24 cellular contexts compared by ENCODE assay signal in the genomic region with DNA sequence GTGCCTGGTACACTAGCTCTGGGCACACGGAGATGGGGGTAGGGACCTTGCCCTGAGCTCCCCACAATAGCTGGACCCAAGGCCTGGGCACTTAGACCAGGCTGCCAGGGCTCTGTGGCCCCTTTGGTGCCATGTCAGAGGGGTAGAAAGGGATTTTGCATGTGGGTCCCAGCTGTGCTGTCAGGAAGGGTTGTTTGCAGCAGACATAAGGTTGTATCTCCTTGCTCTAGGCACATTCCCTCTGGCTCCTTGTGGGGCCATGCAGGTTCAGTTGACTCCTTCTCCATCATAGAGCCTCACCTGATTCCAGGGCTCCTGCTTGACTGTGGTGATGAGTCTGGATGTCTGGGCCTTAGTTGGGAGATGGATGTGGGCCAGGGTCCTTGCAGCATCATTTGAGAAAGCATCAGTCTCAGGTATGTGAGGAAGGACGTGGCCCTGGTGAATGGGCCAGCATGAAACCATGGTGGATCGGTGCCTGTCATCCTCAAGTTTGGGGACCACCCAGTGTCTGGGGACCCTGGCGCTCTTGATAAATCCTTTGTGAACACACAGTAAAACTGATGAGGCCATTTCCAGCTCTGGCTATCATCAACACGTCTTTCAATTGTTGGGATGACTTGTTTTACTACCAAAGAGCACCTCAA.
"Had no signal": no experiment of that assay in that cellular context is flagged by ENCODE, and none has a peak within 500 bp of the region (broad histone marks: within the 10 kb centered on the region; RNA-seq: fewer than 3 reads in every experiment).

No MANE protein-coding gene starts in this region.

- H3K4me1 ChIP-seq: testis, transverse colon had no signal

- H3K36me3 ChIP-seq: transverse colon had no signal

- H3K36me3 Mint-ChIP-seq: immature natural killer cell; naive thymus-derived CD8-positive, alpha-beta T cell; WTC11 had no signal

- H3K4me3 ChIP-seq: coronary artery, smooth muscle cell, testis, transverse colon had no signal

- H3K4me3 Mint-ChIP-seq: activated CD4-positive, alpha-beta memory T cell treated with anti-CD3 and anti-CD28 coated beads, Interleukin-2, amount 10 ng/mL, durations not matched to agents 7 days and 5 days; activated CD4-positive, alpha-beta T cell treated with anti-CD3 and anti-CD28 coated beads, Interleukin-2, amount 10 ng/mL, durations not matched to agents 7 days and 5 days; activated naive CD8-positive, alpha-beta T cell treated with anti-CD3 and anti-CD28 coated beads, Interleukin-2, amount 50 U/mL, for 24 hours; activated T-cell treated with anti-CD3 and anti-CD28 coated beads, Interleukin-2, amount 50 U/mL, for 4 hours; activated T-helper 17 cell treated with anti-CD3 and anti-CD28 coated beads, Interleukin-2, amount 50 U/mL, for 72 hours; immature natural killer cell; naive thymus-derived CD8-positive, alpha-beta T cell; neural crest cell; WTC11 had no signal

- H3K9me3 Mint-ChIP-seq: activated CD4-positive, alpha-beta T cell treated with anti-CD3 and anti-CD28 coated beads, Interleukin-2, amount 10 ng/mL, durations not matched to agents 7 days and 5 days; activated naive CD8-positive, alpha-beta T cell treated with anti-CD3 and anti-CD28 coated beads, Interleukin-2, amount 50 U/mL, for 24 hours; activated T-cell treated with anti-CD3 and anti-CD28 coated beads, Interleukin-2, amount 50 U/mL, for 4 hours; activated T-helper 17 cell treated with anti-CD3 and anti-CD28 coated beads, Interleukin-2, amount 50 U/mL, for 72 hours; naive thymus-derived CD8-positive, alpha-beta T cell; neural crest cell had no signal

- H3K27me3 ChIP-seq: testis, transverse colon had no signal

- H3K27ac ChIP-seq: coronary artery, testis, transverse colon had no signal

- H3K4me1 Mint-ChIP-seq: activated CD4-positive, alpha-beta memory T cell treated with anti-CD3 and anti-CD28 coated beads, Interleukin-2, amount 10 ng/mL, durations not matched to agents 7 days and 5 days; activated CD4-positive, alpha-beta T cell treated with anti-CD3 and anti-CD28 coated beads, Interleukin-2, amount 10 ng/mL, durations not matched to agents 7 days and 5 days; activated naive CD8-positive, alpha-beta T cell treated with anti-CD3 and anti-CD28 coated beads, Interleukin-2, amount 50 U/mL, for 24 hours; activated T-helper 17 cell treated with anti-CD3 and anti-CD28 coated beads, Interleukin-2, amount 50 U/mL, for 72 hours; immature natural killer cell; neural crest cell; WTC11 had no signal

- H3K27ac Mint-ChIP-seq: activated CD4-positive, alpha-beta memory T cell treated with anti-CD3 and anti-CD28 coated beads, Interleukin-2, amount 10 ng/mL, durations not matched to agents 7 days and 5 days; activated CD4-positive, alpha-beta T cell treated with anti-CD3 and anti-CD28 coated beads, Interleukin-2, amount 10 ng/mL, durations not matched to agents 7 days and 5 days; activated naive CD8-positive, alpha-beta T cell treated with anti-CD3 and anti-CD28 coated beads, Interleukin-2, amount 50 U/mL, for 24 hours; activated T-helper 17 cell treated with anti-CD3 and anti-CD28 coated beads, Interleukin-2, amount 50 U/mL, for 72 hours; immature natural killer cell; naive thymus-derived CD8-positive, alpha-beta T cell; WTC11 had no signal

- H3K27me3 Mint-ChIP-seq: activated CD4-positive, alpha-beta memory T cell treated with anti-CD3 and anti-CD28 coated beads, Interleukin-2, amount 10 ng/mL, durations not matched to agents 7 days and 5 days; activated CD4-positive, alpha-beta T cell treated with anti-CD3 and anti-CD28 coated beads, Interleukin-2, amount 10 ng/mL, durations not matched to agents 7 days and 5 days; activated naive CD8-positive, alpha-beta T cell treated with anti-CD3 and anti-CD28 coated beads, Interleukin-2, amount 50 U/mL, for 24 hours had no signal

- DNase-seq: activated CD4-positive, alpha-beta T cell treated with anti-CD3 and anti-CD28 coated beads for 1 hour; activated CD4-positive, alpha-beta T cell treated with anti-CD3 and anti-CD28 coated beads, Interleukin-2, amount 10 ng/mL, durations not matched to agents 7 days and 5 days; activated gamma-delta T cell treated with Interleukin-2 at 50 U/mL for 16 hours; activated naive CD4-positive, alpha-beta T cell treated with anti-CD3 and anti-CD28 coated beads, Interleukin-2, amount 50 U/mL, for 16 hours; activated naive CD8-positive, alpha-beta T cell treated with anti-CD3 and anti-CD28 coated beads, Interleukin-2, amount 50 U/mL, for 24 hours; activated T-cell treated with anti-CD3 and anti-CD28 coated beads, Interleukin-2, amount 50 U/mL, for 4 hours; cerebellar nuclear complex; foreskin fibroblast; hypothalamus; immature natural killer cell; naive thymus-derived CD8-positive, alpha-beta T cell; occipital lobe; stimulated activated CD4-positive, alpha-beta T cell treated with anti-CD3 and anti-CD28 coated beads, Interleukin-15, amount 100 ng/mL, for 24 hours; stimulated activated CD4-positive, alpha-beta T cell treated with anti-CD3 and anti-CD28 coated beads, Interleukin-2, amount 100 ng/mL, for 24 hours; stimulated activated naive CD4-positive, alpha-beta T cell; T-helper 2 cell; transverse colon had no signal

- H3K9me3 ChIP-seq: testis, transverse colon had no signal

- ATAC-seq: activated naive CD8-positive, alpha-beta T cell treated with anti-CD3 and anti-CD28 coated beads, Interleukin-2, amount 50 U/mL, for 24 hours; activated T-helper 17 cell treated with anti-CD3 and anti-CD28 coated beads, Interleukin-2, amount 50 U/mL, for 72 hours; naive thymus-derived CD8-positive, alpha-beta T cell; WTC11 had no signal
